ENCODE assay signal across 2 cellular contexts in genomic region chr4:70712604-70713452, GRCh38.
TF ChIP-seq lines count a peak whose summit lies in the region.

No MANE protein-coding gene starts in this region.

TF ChIP-seq in GM23338, 12 proteins besides CTCF, POLR2A, EP300 and RAD21 (continued from another document):
- TF ChIP-seq, protein P1, sequence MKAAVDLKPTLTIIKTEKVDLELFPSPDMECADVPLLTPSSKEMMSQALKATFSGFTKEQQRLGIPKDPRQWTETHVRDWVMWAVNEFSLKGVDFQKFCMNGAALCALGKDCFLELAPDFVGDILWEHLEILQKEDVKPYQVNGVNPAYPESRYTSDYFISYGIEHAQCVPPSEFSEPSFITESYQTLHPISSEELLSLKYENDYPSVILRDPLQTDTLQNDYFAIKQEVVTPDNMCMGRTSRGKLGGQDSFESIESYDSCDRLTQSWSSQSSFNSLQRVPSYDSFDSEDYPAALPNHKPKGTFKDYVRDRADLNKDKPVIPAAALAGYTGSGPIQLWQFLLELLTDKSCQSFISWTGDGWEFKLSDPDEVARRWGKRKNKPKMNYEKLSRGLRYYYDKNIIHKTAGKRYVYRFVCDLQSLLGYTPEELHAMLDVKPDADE (IDR thresholded peaks at IDR 0.05), result no peak
- TF ChIP-seq EZH2 (IDR thresholded peaks at IDR 0.05; ENCODE audit: low read depth, unreplicated experiment) (no peak), ZNF462 (CRISPR knock-in tag; IDR thresholded peaks at IDR 0.05) (no peak), ZNF114 (CRISPR knock-in tag; IDR thresholded peaks at IDR 0.05) (no peak), STAT1 (IDR thresholded peaks at IDR 0.05; ENCODE audit: unreplicated experiment) (no peak), JUNB (IDR thresholded peaks at IDR 0.05; ENCODE audit: unreplicated experiment) (no peak), NANOG (IDR thresholded peaks at IDR 0.05; ENCODE audit: borderline replicate concordance) (no peak), REST (IDR thresholded peaks at IDR 0.05; ENCODE audit: unreplicated experiment) (no peak), POLR2AphosphoS5 (IDR thresholded peaks at IDR 0.05; ENCODE audit: low read depth) (no peak)

TF ChIP-seq in WTC11, 78 proteins besides CTCF, POLR2A, EP300 and RAD21 (continued from another document):
- TF ChIP-seq PRDM15 (CRISPR knock-in tag; IDR thresholded peaks at IDR 0.05), result no peak
- no peak for TF ChIP-seq ZNF263 (CRISPR knock-in tag; IDR thresholded peaks at IDR 0.05; ENCODE audit: low read depth)
- no peak for TF ChIP-seq E2F5 (CRISPR knock-in tag; IDR thresholded peaks at IDR 0.05)
- TF ChIP-seq FOXP4 (CRISPR knock-in tag; IDR thresholded peaks at IDR 0.05), result no peak
- no peak for TF ChIP-seq GABPB1 (CRISPR knock-in tag; IDR thresholded peaks at IDR 0.05)
- TF ChIP-seq IRF1 (CRISPR knock-in tag; IDR thresholded peaks at IDR 0.05), result no peak
- TF ChIP-seq SOX15 (CRISPR knock-in tag; IDR thresholded peaks at IDR 0.05), result no peak
- TF ChIP-seq, protein P2, sequence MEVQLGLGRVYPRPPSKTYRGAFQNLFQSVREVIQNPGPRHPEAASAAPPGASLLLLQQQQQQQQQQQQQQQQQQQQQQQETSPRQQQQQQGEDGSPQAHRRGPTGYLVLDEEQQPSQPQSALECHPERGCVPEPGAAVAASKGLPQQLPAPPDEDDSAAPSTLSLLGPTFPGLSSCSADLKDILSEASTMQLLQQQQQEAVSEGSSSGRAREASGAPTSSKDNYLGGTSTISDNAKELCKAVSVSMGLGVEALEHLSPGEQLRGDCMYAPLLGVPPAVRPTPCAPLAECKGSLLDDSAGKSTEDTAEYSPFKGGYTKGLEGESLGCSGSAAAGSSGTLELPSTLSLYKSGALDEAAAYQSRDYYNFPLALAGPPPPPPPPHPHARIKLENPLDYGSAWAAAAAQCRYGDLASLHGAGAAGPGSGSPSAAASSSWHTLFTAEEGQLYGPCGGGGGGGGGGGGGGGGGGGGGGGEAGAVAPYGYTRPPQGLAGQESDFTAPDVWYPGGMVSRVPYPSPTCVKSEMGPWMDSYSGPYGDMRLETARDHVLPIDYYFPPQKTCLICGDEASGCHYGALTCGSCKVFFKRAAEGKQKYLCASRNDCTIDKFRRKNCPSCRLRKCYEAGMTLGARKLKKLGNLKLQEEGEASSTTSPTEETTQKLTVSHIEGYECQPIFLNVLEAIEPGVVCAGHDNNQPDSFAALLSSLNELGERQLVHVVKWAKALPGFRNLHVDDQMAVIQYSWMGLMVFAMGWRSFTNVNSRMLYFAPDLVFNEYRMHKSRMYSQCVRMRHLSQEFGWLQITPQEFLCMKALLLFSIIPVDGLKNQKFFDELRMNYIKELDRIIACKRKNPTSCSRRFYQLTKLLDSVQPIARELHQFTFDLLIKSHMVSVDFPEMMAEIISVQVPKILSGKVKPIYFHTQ (CRISPR knock-in tag; IDR thresholded peaks at IDR 0.05), result no peak
- TF ChIP-seq GTF2I (CRISPR knock-in tag; conservative IDR thresholded peaks at IDR 0.05), result no peak
- TF ChIP-seq JUN (CRISPR knock-in tag; IDR thresholded peaks at IDR 0.05), result no peak
- TF ChIP-seq ZNF121 (CRISPR knock-in tag; IDR thresholded peaks at IDR 0.05), result no peak
- no peak for TF ChIP-seq ZMAT4 (CRISPR knock-in tag; IDR thresholded peaks at IDR 0.05)
- TF ChIP-seq CBFB (CRISPR knock-in tag; IDR thresholded peaks at IDR 0.05; ENCODE audit: low read depth), result no peak
- TF ChIP-seq ZNF416 (CRISPR knock-in tag; IDR thresholded peaks at IDR 0.05), result no peak
- TF ChIP-seq IRF2 (CRISPR knock-in tag; IDR thresholded peaks at IDR 0.05; ENCODE audit: borderline replicate concordance, low read depth), result no peak
- TF ChIP-seq TCF7 (CRISPR knock-in tag; IDR thresholded peaks at IDR 0.05; ENCODE audit: low read depth), result no peak
- no peak for TF ChIP-seq ELF4 (CRISPR knock-in tag; IDR thresholded peaks at IDR 0.05; ENCODE audit: low read depth)
- TF ChIP-seq TEAD1 (CRISPR knock-in tag; IDR thresholded peaks at IDR 0.05), result no peak
